ENCODE assay signal across 16 cellular contexts in the genomic region with DNA sequence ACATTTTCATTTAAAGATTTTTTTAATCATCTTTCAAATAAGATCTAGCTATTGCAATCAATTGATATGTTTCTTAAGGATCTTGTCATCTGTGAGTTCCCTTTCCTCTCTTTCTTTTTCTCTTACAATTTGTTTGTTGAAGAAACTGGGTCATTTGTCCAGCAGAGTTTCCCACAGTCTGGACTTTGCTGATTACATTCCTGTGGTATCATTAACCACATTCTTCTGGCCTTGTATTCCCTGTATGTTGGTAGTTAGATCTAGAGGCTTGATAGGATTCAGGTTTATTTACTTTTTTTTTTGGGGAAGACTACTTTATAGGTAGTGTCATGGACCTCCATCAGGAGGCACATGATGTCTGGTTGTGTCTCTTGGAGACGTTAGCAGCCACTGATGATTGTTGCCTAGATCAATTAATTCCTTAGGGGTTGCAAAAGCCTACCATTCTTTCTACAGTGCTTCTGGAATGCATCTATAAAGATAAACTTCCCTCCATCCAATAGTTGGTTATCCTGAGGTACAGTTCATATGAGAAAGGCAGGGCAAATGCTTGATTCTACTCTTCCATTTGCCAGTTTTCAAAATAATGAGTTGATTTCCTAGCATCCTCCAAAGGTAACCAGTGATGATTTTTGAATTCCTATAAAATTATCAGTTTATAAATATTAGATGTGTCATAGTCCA. TPM values are rescaled to one million over a fixed set of nuclear protein-coding genes. Genes with fewer than 3 reads are reported as not detected.
A peak's percentile ranks its signal among the peaks of the same experiment; 100 is the strongest.
DNase-seq lines count a peak whose midpoint lies in the region; TF ChIP-seq lines count a peak whose summit lies in the region.
"Had no signal": no experiment of that assay in that cellular context is flagged by ENCODE, and none has a peak within 500 bp of the region (broad histone marks: within the 10 kb centered on the region; RNA-seq: fewer than 3 reads in every experiment).

No MANE protein-coding gene starts in this region.

- no peaks in the 10 kb centered on the region for H3K27me3 ChIP-seq in smooth muscle cell (ENCODE audit: low read depth)

- TF ChIP-seq CTCF in fibroblast of villous mesenchyme (IDR thresholded peaks at IDR 0.05; ENCODE audit: insufficient read depth, low read depth, low read length): no peak
- TF ChIP-seq CTCF in smooth muscle cell (IDR thresholded peaks at IDR 0.05; ENCODE audit: borderline replicate concordance, insufficient read depth, poor library complexity, severe bottlenecking): no peak

- H4K20me1 ChIP-seq in smooth muscle cell (ENCODE audit: low read depth): no peaks in the 10 kb centered on the region

- no peaks in the 10 kb centered on the region for H3K36me3 ChIP-seq in smooth muscle cell (ENCODE audit: low read depth)

- no peaks in the 10 kb centered on the region for H3K9me3 ChIP-seq in smooth muscle cell (replicated peaks; ENCODE audit: low read depth)

- no peak overlapping the region for H2AFZ ChIP-seq in smooth muscle cell (ENCODE audit: low read depth)

- 0% methylated on average over 1 of the region's 1 CpG for WGBS in smooth muscle cell (ENCODE audit: low lambda C conversion rate)

- H3K4me3 ChIP-seq in fibroblast of villous mesenchyme (ENCODE audit: low read depth, low read length) (no peak overlapping the region), smooth muscle cell (no peak overlapping the region)

- peak overlapping the region; percentile 65 for H3K4me2 ChIP-seq in smooth muscle cell

- no peak overlapping the region for H3K27ac ChIP-seq in smooth muscle cell (ENCODE audit: low read depth)
- H3K27ac ChIP-seq: 22Rv1 had no signal

- H3K79me2 ChIP-seq in smooth muscle cell (ENCODE audit: low read depth): no peaks in the 10 kb centered on the region

- no peak overlapping the region for H3K9ac ChIP-seq in smooth muscle cell (ENCODE audit: low read depth)

- peaks cover 6% of the 10 kb centered on the region for H3K4me1 ChIP-seq in smooth muscle cell (ENCODE audit: low read depth)

- DNase-seq in SIG-M5 treated with dmso at 0.1 percent for 504 hours (lab: John Stamatoyannopoulos, UW; ENCODE audit: unreplicated experiment) (peak; percentile 19), SIG-M5 (lab: John Stamatoyannopoulos, UW) (no peak), RPMI7951 (ENCODE audit: low read depth) (peak; percentile 35), fibroblast of villous mesenchyme (ENCODE audit: low read depth) (peak; percentile 90), smooth muscle cell (lab: John Stamatoyannopoulos, UW; ENCODE audit: unreplicated experiment) (no peak), T-helper 2 cell (no peak), NCI-H510A (lab: John Stamatoyannopoulos, UW) (no peak), SHP77 (lab: John Stamatoyannopoulos, UW) (no peak)
- DNase-seq: activated CD4-positive, CD25-positive, alpha-beta regulatory T cell; activated CD8-positive, alpha-beta memory T cell treated with anti-CD3 and anti-CD28 coated beads, Interleukin-2, amount 50 U/mL, for 48 hours; activated naive CD4-positive, alpha-beta T cell treated with anti-CD3 and anti-CD28 coated beads, Interleukin-2, amount 10 ng/mL, durations not matched to agents 7 days and 5 days; caudate nucleus; endodermal cell; NCI-H1105 had no signal

- no peaks in the 10 kb centered on the region for H3F3A ChIP-seq in smooth muscle cell (ENCODE audit: low read depth)

RNA-seq across cellular contexts. Expression of a gene that starts 14.3 kb away (rescaled TPM):
- not detected in 2 replicates for total RNA-seq in RPMI7951 (2014; rRNA removed; shearing (Covaris generic))
- 0.64 and 6.0 TPM in 2 replicates for total RNA-seq in fibroblast of villous mesenchyme
- 0.09 and 0.13 TPM in 2 replicates for total RNA-seq in smooth muscle cell
- 0.18 and 0.40 TPM in 2 replicates for polyA plus RNA-seq in smooth muscle cell
- polyA plus RNA-seq: keratinocyte had no signal

Comparison
In these comparisons a context has a peak if more than half of its experiments do, and no peak if none do; other contexts are left out.
1. DNase-seq: peak in SIG-M5 treated with dmso at 0.1 percent for 504 hours (single experiment), RPMI7951 (single experiment) and fibroblast of villous mesenchyme (single experiment); none in SIG-M5 (single experiment), smooth muscle cell (single experiment), T-helper 2 cell (0 of 5), NCI-H510A (single experiment) and SHP77 (0 of 2).